ENCODE assay signal across 8 cellular contexts in the genomic region with DNA sequence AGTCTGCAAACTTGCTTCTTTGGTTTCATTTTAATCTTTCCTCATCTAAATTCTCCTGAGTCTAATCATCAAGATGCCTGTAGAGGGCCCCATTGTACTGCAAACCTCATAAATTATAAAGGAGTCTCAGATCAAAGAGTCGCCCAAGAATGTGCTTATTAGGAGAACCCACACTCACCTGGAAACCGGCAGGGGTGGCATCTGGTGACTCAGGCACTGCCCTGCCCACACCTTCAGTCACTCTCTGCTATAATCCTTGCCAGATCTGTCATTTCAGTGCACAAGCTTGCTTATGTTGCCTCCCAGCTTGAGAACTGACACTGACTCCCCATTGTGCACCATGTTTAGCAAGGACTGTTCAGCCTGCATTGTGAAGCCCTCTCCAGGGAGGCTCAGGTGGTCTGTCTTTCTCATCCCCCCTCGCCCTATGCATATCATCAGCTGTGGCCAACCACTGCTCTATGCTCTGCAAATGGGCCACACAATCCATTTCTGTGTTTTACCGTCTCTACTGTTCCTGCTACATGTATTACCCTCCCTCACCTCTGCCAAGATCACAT. TPM values are rescaled to one million over a fixed set of nuclear protein-coding genes. Genes with fewer than 3 reads are reported as not detected.
DNase-seq lines count a peak whose midpoint lies in the region; ATAC-seq and TF ChIP-seq lines count a peak whose summit lies in the region.

No MANE protein-coding gene starts in this region.

- H3K36me3 ChIP-seq in KMS-11 (ENCODE audit: insufficient read depth) (no peaks in the 10 kb centered on the region), lower lobe of right lung (no peaks in the 10 kb centered on the region)

- no peaks in the 10 kb centered on the region for H4K20me1 ChIP-seq in KMS-11 (ENCODE audit: insufficient read depth)

- H3K4me1 ChIP-seq in KMS-11 (ENCODE audit: low read depth, poor library complexity, severe bottlenecking) (peaks cover 35% of the 10 kb centered on the region), lower lobe of right lung (peaks cover 4% of the 10 kb centered on the region)

- no peak overlapping the region for H3K9ac ChIP-seq in KMS-11

- peak overlapping the region; percentile 30; the same call in 1 of the 2 replicates for H3K4me2 ChIP-seq in KMS-11

- DNase-seq in NOMO-1 (lab: John Stamatoyannopoulos, UW; ENCODE audit: unreplicated experiment in 2 of 2): peak; percentile 50 to 79
- DNase-seq in NOMO-1 treated with dmso at 0.1 percent for 144 hours (lab: John Stamatoyannopoulos, UW; ENCODE audit: unreplicated experiment): no peak
- DNase-seq in SIG-M5 (lab: John Stamatoyannopoulos, UW): peak; percentile 5
- peak; percentile 17 for DNase-seq in cerebellar cortex (ENCODE audit: low spot score)
- peak; percentile 57 for DNase-seq in lower lobe of right lung
- DNase-seq in stromal cell of bone marrow (ENCODE audit: low read depth): peak; percentile 38

- ATAC-seq in GM21786 (IDR thresholded peaks at IDR 0.05; ENCODE audit: unreplicated experiment) (peak; percentile 75), lower lobe of right lung (peak; percentile 92 to 96)

- H3K27me3 ChIP-seq in KMS-11 (ENCODE audit: insufficient read depth, low read depth) (no peaks in the 10 kb centered on the region), lower lobe of right lung (ENCODE audit: low read depth) (no peaks in the 10 kb centered on the region)

- H3K79me2 ChIP-seq in KMS-11 (ENCODE audit: insufficient read depth, low read depth): no peaks in the 10 kb centered on the region

- no peaks in the 10 kb centered on the region for H3K9me3 ChIP-seq in lower lobe of right lung

- no peak overlapping the region for H3K4me3 ChIP-seq in KMS-11 (IDR thresholded peaks at IDR 0.05; ENCODE audit: insufficient read depth, low read depth, low read length)
- H3K4me3 ChIP-seq in lower lobe of right lung: no peak overlapping the region

- intact Hi-C loops in lower lobe of right lung (cut with DNase I): no loop called here

- no peak overlapping the region for H3K27ac ChIP-seq in KMS-11
- H3K27ac ChIP-seq in lower lobe of right lung: no peak overlapping the region

- peak; percentile 88 for TF ChIP-seq CTCF in KMS-11 (conservative IDR thresholded peaks at IDR 0.05; ENCODE audit: low read depth, low read length)
- peak; percentile 47 for TF ChIP-seq CTCF in lower lobe of right lung (IDR thresholded peaks at IDR 0.05)

- peak overlapping the region; percentile 56 for H2AFZ ChIP-seq in KMS-11 (ENCODE audit: low read depth)

RNA-seq across cellular contexts. Expression of a gene that starts 12.4 kb away (rescaled TPM):
- total RNA-seq in lower lobe of right lung: 2.5 TPM

RNA-seq across cellular contexts. Expression of a gene that starts 44.3 kb away (rescaled TPM):
- total RNA-seq in lower lobe of right lung: 1.1 TPM
